17 cellular contexts compared by ENCODE assay signal in the genomic region with DNA sequence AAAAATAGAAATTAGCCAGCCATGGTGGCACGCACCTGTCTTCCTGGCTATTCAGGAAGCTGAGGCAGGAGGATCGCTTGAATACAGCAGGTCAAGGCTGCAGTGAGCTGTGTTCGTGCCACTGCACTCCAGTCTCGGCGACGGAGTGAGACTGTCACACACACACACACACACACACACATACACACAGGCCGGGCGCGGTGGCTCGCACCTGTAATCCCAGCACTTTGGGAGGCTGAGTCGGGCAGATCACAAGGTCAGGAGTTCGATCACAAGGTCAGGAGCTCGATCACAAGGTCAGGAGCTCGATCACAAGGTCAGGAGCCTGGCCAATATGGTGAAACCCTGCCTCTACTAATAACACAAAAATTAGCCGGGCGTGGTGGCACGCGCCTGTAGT.
DNase-seq lines count a peak whose midpoint lies in the region; TF ChIP-seq lines count a peak whose summit lies in the region.
"Had no signal": no experiment of that assay in that cellular context is flagged by ENCODE, and none has a peak within 500 bp of the region (broad histone marks: within the 10 kb centered on the region; RNA-seq: fewer than 3 reads in every experiment).

No MANE protein-coding gene starts in this region.

- H3K27ac ChIP-seq in 22Rv1 (peak overlapping the region; percentile 99), VCaP (peak overlapping the region; percentile 99), testis (peak overlapping the region in 1 of 2 donors; percentile 46)
- H3K27ac ChIP-seq: HL-60 had no signal

- H3K36me3 ChIP-seq in Caco-2 (ENCODE audit: control insufficient read depth, insufficient read depth, low read length) = no peaks in the 10 kb centered on the region
- no peaks in the 10 kb centered on the region for H3K36me3 ChIP-seq in testis (ENCODE audit: low read depth, missing control alignments)
- H3K36me3 ChIP-seq: BE2C had no signal

- CTCF ChIA-PET in Caco-2 (lab: Charles Lee) = interaction anchor here (0.6 kb wide), 1 partner anchor 23 kb away, joined by 3 read pairs; no protein-coding TSS in a partner anchor

- DNase-seq in Caco-2 = no peak
- DNase-seq in testis = no peak
- no peak for DNase-seq in iPS-NIHi7 (ENCODE audit: extremely low spot score)
- DNase-seq in activated naive CD4-positive, alpha-beta T cell treated with anti-CD3 and anti-CD28 coated beads, Interleukin-2, amount 50 U/mL, for 16 hours = no peak
- DNase-seq: ACHN; BE2C; C1 segment of cervical spinal cord; CD4-positive, alpha-beta T cell; DMS79 treated with DMSO at 0.1 percent for 48 hours; GF-D8; GOT3; IMR-90; KBM-7 had no signal

- H3K4me3 ChIP-seq in Caco-2 (ENCODE audit: low read depth, low read length) = no peak overlapping the region
- H3K4me3 ChIP-seq in testis = peak overlapping the region; percentile 37 to 41

- TF ChIP-seq CTCF in 22Rv1 (IDR thresholded peaks at IDR 0.05) (no peak), Caco-2 (IDR thresholded peaks at IDR 0.05; ENCODE audit: insufficient read depth in 1 of 2, low read depth in 1 of 2, low read length in 1 of 2, severe bottlenecking in 1 of 2, unreplicated experiment in 1 of 2) (no peak), VCaP (conservative IDR thresholded peaks at IDR 0.05) (no peak), testis (IDR thresholded peaks at IDR 0.05) (no peak)

- no peaks in the 10 kb centered on the region for H3K27me3 Mint-ChIP-seq in Caco-2 (ENCODE audit: insufficient read depth, unreplicated experiment)
- H3K27me3 Mint-ChIP-seq: CD4-positive, alpha-beta T cell had no signal

- peak overlapping the region; percentile 48 for H3K27ac Mint-ChIP-seq in Caco-2 (ENCODE audit: unreplicated experiment)
- H3K27ac Mint-ChIP-seq: CD4-positive, alpha-beta T cell had no signal

- H3K27me3 ChIP-seq in Caco-2 (replicated peaks; ENCODE audit: control insufficient read depth, insufficient read depth, low read length) = no peaks in the 10 kb centered on the region
- H3K27me3 ChIP-seq in testis = no peaks in the 10 kb centered on the region
- H3K27me3 ChIP-seq: BE2C had no signal

- peaks cover 10% of the 10 kb centered on the region for H3K9me3 Mint-ChIP-seq in Caco-2 (ENCODE audit: unreplicated experiment)
- H3K9me3 Mint-ChIP-seq: CD4-positive, alpha-beta T cell had no signal

- 60 to 85% methylated on average over 1 to 18 of the region's 18 CpGs for WGBS in testis, 2 donors

- H3K9me3 ChIP-seq in Caco-2 = peaks cover 15% of the 10 kb centered on the region; the same call in 1 of the 2 replicates
- H3K9me3 ChIP-seq in testis = no peaks in the 10 kb centered on the region
- H3K9me3 ChIP-seq: BE2C had no signal

- H3K4me1 ChIP-seq in Caco-2 (peaks cover 34% of the 10 kb centered on the region), testis (peaks cover 53% of the 10 kb centered on the region)
- H3K4me1 ChIP-seq: BE2C had no signal

- POLR2A ChIA-PET in Caco-2 (lab: Charles Lee) = interaction anchor here (0.6 kb wide), 1 partner anchor 218 kb away, joined by 3 read pairs; no protein-coding TSS in a partner anchor

- peaks cover 13% of the 10 kb centered on the region for H3K36me3 Mint-ChIP-seq in Caco-2 (ENCODE audit: insufficient read depth, unreplicated experiment)

- no TSS peak for BruUV-seq in Caco-2 (replicated peaks; lab: Mats Ljungman, UMichigan)

- H3K4me1 Mint-ChIP-seq in Caco-2 (ENCODE audit: low read depth, unreplicated experiment) = peaks cover 25% of the 10 kb centered on the region

- H3K4me3 Mint-ChIP-seq in Caco-2 (ENCODE audit: unreplicated experiment) = no peak overlapping the region
- H3K4me3 Mint-ChIP-seq: CD4-positive, alpha-beta T cell; H9 had no signal

- intact Hi-C loops in Caco-2 (cut with micrococcal nuclease; ENCODE audit: unreplicated experiment) (loop anchor here (5.0 kb wide), 1 partner anchor 569 kb away; the partner anchor contains the start of gene RSU1), testis (cut with DNase I; ENCODE audit: low total_unique reads) (no loop called here)

- no peak for TF ChIP-seq POLR2A in testis (IDR thresholded peaks at IDR 0.05)
